In genomic region chr3:134318166-134318565, GRCh38 we compare ENCODE assay signal across 23 cellular contexts. TPM values are rescaled to one million over a fixed set of nuclear protein-coding genes. Genes with fewer than 3 reads are reported as not detected.
"Had no signal": no experiment of that assay in that cellular context is flagged by ENCODE, and none has a peak within 500 bp of the region (broad histone marks: within the 10 kb centered on the region; RNA-seq: fewer than 3 reads in every experiment).

No MANE protein-coding gene starts in this region.

- H3K4me3 ChIP-seq: dorsolateral prefrontal cortex, esophagus squamous epithelium, heart right ventricle, lower lobe of right lung, neural progenitor cell, prostate gland, suprapubic skin, transverse colon had no signal

- H3K4me1 Mint-ChIP-seq: activated CD4-positive, alpha-beta T cell treated with anti-CD3 and anti-CD28 coated beads, Interleukin-2, amount 10 ng/mL, durations not matched to agents 7 days and 5 days had no signal

- H2AFZ ChIP-seq: neural progenitor cell had no signal

- H3K27ac ChIP-seq: dorsolateral prefrontal cortex, heart right ventricle, lower lobe of right lung, neural progenitor cell, prostate gland, suprapubic skin, transverse colon, VCaP had no signal

- ATAC-seq: activated CD8-positive, alpha-beta T cell treated with anti-CD3 and anti-CD28 coated beads, Interleukin-2, amount 10 ng/mL, durations not matched to agents 7 days and 5 days; effector memory CD8-positive, alpha-beta T cell; heart right ventricle; left lobe of liver; lower lobe of right lung; naive thymus-derived CD8-positive, alpha-beta T cell had no signal

- DNase-seq: activated CD4-positive, alpha-beta T cell treated with anti-CD3 and anti-CD28 coated beads, Interleukin-2, amount 10 ng/mL, durations not matched to agents 7 days and 5 days; activated CD4-positive, CD25-positive, alpha-beta regulatory T cell treated with anti-CD3 and anti-CD28 coated beads, Interleukin-2, amount 50 U/mL, for 72 hours; activated CD8-positive, alpha-beta T cell treated with anti-CD3 and anti-CD28 coated beads, Interleukin-2, amount 10 ng/mL, durations not matched to agents 7 days and 5 days; activated naive CD4-positive, alpha-beta T cell; activated T-cell treated with anti-CD3 and anti-CD28 coated beads, Interleukin-2, amount 50 U/mL, for 24 hours; central memory CD4-positive, alpha-beta T cell; dorsolateral prefrontal cortex; effector memory CD8-positive, alpha-beta T cell; esophagus squamous epithelium; heart right ventricle; lower lobe of right lung; naive thymus-derived CD8-positive, alpha-beta T cell; stimulated activated CD4-positive, alpha-beta T cell treated with anti-CD3 and anti-CD28 coated beads, Interleukin-4, amount 100 ng/mL, for 24 hours; transverse colon had no signal

- H3K36me3 Mint-ChIP-seq: activated naive CD8-positive, alpha-beta T cell; naive thymus-derived CD8-positive, alpha-beta T cell; neural progenitor cell had no signal

- H3K36me3 ChIP-seq: esophagus squamous epithelium, heart right ventricle, lower lobe of right lung, neural progenitor cell, prostate gland, suprapubic skin, transverse colon had no signal

- H3K4me2 ChIP-seq: neural progenitor cell had no signal

- H3K9me3 Mint-ChIP-seq: activated CD4-positive, alpha-beta T cell treated with anti-CD3 and anti-CD28 coated beads, Interleukin-2, amount 10 ng/mL, durations not matched to agents 7 days and 5 days; activated T-cell treated with anti-CD3 and anti-CD28 coated beads, Interleukin-2, amount 50 U/mL, for 24 hours; activated T-helper 2 cell treated with anti-CD3 and anti-CD28 coated beads, Interferon-gamma antibody, Interleukin-2, Interleukin-4, amounts not matched to agents 10 μg/mL and 5 μg/mL and 100 μg/mL, durations not matched to agents 14 hours and 24 hours and 36 hours; effector memory CD8-positive, alpha-beta T cell; neural progenitor cell; stimulated activated naive CD8-positive, alpha-beta T cell treated with anti-CD3 and anti-CD28 coated beads, Interleukin-15, Interleukin-2, amounts not matched to agents 100 ng/mL and 50 ng/mL, for 24 hours; T-helper 2 cell treated with Interferon-gamma antibody and Interleukin-4, amounts not matched to agents 5 μg/mL and 100 μg/mL, for 36 hours had no signal

- H3K9me3 ChIP-seq: esophagus squamous epithelium, heart right ventricle, lower lobe of right lung, prostate gland, suprapubic skin, transverse colon had no signal

- H3K4me3 Mint-ChIP-seq: activated CD4-positive, alpha-beta T cell treated with anti-CD3 and anti-CD28 coated beads, Interleukin-2, amount 10 ng/mL, durations not matched to agents 7 days and 5 days; activated CD8-positive, alpha-beta T cell treated with anti-CD3 and anti-CD28 coated beads, Interleukin-2, amount 10 ng/mL, durations not matched to agents 7 days and 5 days; activated naive CD8-positive, alpha-beta T cell; activated T-cell treated with anti-CD3 and anti-CD28 coated beads, Interleukin-2, amount 50 U/mL, for 24 hours; effector memory CD8-positive, alpha-beta T cell; naive thymus-derived CD8-positive, alpha-beta T cell; neural progenitor cell; stimulated activated naive CD8-positive, alpha-beta T cell treated with anti-CD3 and anti-CD28 coated beads, Interleukin-15, Interleukin-2, amounts not matched to agents 100 ng/mL and 50 ng/mL, for 24 hours; T-helper 2 cell treated with Interferon-gamma antibody and Interleukin-4, amounts not matched to agents 5 μg/mL and 100 μg/mL, for 36 hours had no signal

- H3K27ac Mint-ChIP-seq: activated CD4-positive, alpha-beta T cell treated with anti-CD3 and anti-CD28 coated beads, Interleukin-2, amount 10 ng/mL, durations not matched to agents 7 days and 5 days; activated CD8-positive, alpha-beta T cell treated with anti-CD3 and anti-CD28 coated beads, Interleukin-2, amount 10 ng/mL, durations not matched to agents 7 days and 5 days; activated naive CD8-positive, alpha-beta T cell; activated T-cell treated with anti-CD3 and anti-CD28 coated beads, Interleukin-2, amount 50 U/mL, for 24 hours; activated T-helper 2 cell treated with anti-CD3 and anti-CD28 coated beads, Interferon-gamma antibody, Interleukin-2, Interleukin-4, amounts not matched to agents 10 μg/mL and 5 μg/mL and 100 μg/mL, durations not matched to agents 14 hours and 24 hours and 36 hours; effector memory CD8-positive, alpha-beta T cell; stimulated activated naive CD8-positive, alpha-beta T cell treated with anti-CD3 and anti-CD28 coated beads, Interleukin-15, Interleukin-2, amounts not matched to agents 100 ng/mL and 50 ng/mL, for 24 hours; T-helper 2 cell treated with Interferon-gamma antibody and Interleukin-4, amounts not matched to agents 5 μg/mL and 100 μg/mL, for 36 hours had no signal

- H3K9ac ChIP-seq: neural progenitor cell had no signal

- H3K27me3 ChIP-seq: dorsolateral prefrontal cortex, suprapubic skin, transverse colon had no signal

RNA-seq across cellular contexts. Expression of gene AMOTL2, which starts 56.1 kb away (rescaled TPM):
- total RNA-seq: activated CD4-positive, alpha-beta T cell treated with anti-CD3 and anti-CD28 coated beads, Interleukin-2, amount 10 ng/mL, durations not matched to agents 7 days and 5 days; activated CD8-positive, alpha-beta T cell treated with anti-CD3 and anti-CD28 coated beads, Interleukin-2, amount 10 ng/mL, durations not matched to agents 7 days and 5 days; activated T-helper 2 cell treated with anti-CD3 and anti-CD28 coated beads, Interferon-gamma antibody, Interleukin-2, Interleukin-4, amounts not matched to agents 10 μg/mL and 5 μg/mL and 100 μg/mL, durations not matched to agents 14 hours and 24 hours and 36 hours; naive thymus-derived CD8-positive, alpha-beta T cell had no signal
- polyA plus RNA-seq: naive thymus-derived CD8-positive, alpha-beta T cell had no signal
